In the genomic region with DNA sequence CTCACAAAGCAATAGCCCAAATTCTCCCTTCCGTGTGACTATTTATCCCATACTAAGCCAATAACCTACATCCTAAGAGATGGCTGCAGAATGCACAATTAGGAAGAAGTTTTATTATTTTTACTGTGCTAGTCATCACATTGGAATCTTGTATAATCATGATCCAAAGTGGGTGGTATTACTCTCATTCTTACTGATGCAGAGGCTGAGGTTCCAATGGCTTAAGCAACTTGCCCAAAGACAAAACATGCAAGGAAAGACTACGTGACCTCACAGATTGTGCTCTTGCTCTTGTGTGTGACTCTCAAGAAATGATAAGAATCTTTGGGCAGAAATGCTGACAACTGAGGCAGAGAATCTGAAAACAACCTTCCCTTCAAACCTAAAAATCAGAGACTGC, we compare ENCODE assay signal across 15 cellular contexts.
DNase-seq lines count a peak whose midpoint lies in the region; ATAC-seq, FAIRE-seq and TF ChIP-seq lines count a peak whose summit lies in the region.
"Had no signal": no experiment of that assay in that cellular context is flagged by ENCODE, and none has a peak within 500 bp of the region (broad histone marks: within the 10 kb centered on the region; RNA-seq: fewer than 3 reads in every experiment).

No MANE protein-coding gene starts in this region.

- TF ChIP-seq CTCF in breast epithelium (IDR thresholded peaks at IDR 0.05) (no peak), left lung (IDR thresholded peaks at IDR 0.05) (no peak)

- no peaks in the 10 kb centered on the region for H3K4me1 ChIP-seq in breast epithelium
- no peaks in the 10 kb centered on the region for H3K4me1 ChIP-seq in left lung
- H3K4me1 ChIP-seq: vagina had no signal

- H3K36me3 ChIP-seq in breast epithelium (no peaks in the 10 kb centered on the region), left lung (no peaks in the 10 kb centered on the region)
- H3K36me3 ChIP-seq: neutrophil, vagina, WERI-Rb-1 had no signal

- peak; percentile 34 for ATAC-seq in left lung
- no peak for ATAC-seq in HG03108 (IDR thresholded peaks at IDR 0.05; ENCODE audit: unreplicated experiment)
- ATAC-seq: K562, left ventricle myocardium superior had no signal

- no peak for FAIRE-seq in HTR-8/SVneo (lab: Jason Lieb, UNC)
- FAIRE-seq: K562 had no signal

- no peaks in the 10 kb centered on the region for H3K27me3 ChIP-seq in breast epithelium
- H3K27me3 ChIP-seq in left lung: no peaks in the 10 kb centered on the region
- H3K27me3 ChIP-seq: vagina had no signal

- H3K9me3 ChIP-seq in breast epithelium: no peaks in the 10 kb centered on the region
- peaks cover 0 to 1% of the 10 kb centered on the region in 2 donors for H3K9me3 ChIP-seq in left lung
- H3K9me3 ChIP-seq: neutrophil, vagina had no signal

- no peak overlapping the region for H3K4me3 ChIP-seq in breast epithelium
- H3K4me3 ChIP-seq in left lung: no peak overlapping the region
- H3K4me3 ChIP-seq: K562, vagina had no signal

- H3K27ac ChIP-seq in breast epithelium: peak overlapping the region; percentile 14 to 28
- no peak overlapping the region for H3K27ac ChIP-seq in left lung
- H3K27ac ChIP-seq: neutrophil, vagina, WERI-Rb-1 had no signal

- intact Hi-C loops in breast epithelium (cut with DNase I; ENCODE audit: low total_unique reads): no loop called here
- intact Hi-C loops in left lung (cut with DNase I): no loop called here

- DNase-seq in AG08395 (ENCODE audit: low spot score) (peak; percentile 82), HTR-8/SVneo (ENCODE audit: insufficient read length, low spot score) (peak; percentile 24), breast epithelium (ENCODE audit: low spot score in 2 of 2) (no peak), left lung (no peak), GOT3 (lab: John Stamatoyannopoulos, UW) (no peak), DMS153 (lab: John Stamatoyannopoulos, UW) (no peak), NCI-H2029 treated with DMSO at 0.1 percent for 48 hours (lab: John Stamatoyannopoulos, UW) (no peak)
- DNase-seq: head of caudate nucleus, left ventricle myocardium superior, NCI-H146, WERI-Rb-1 had no signal

- TF ChIP-seq POLR2A in breast epithelium (IDR thresholded peaks at IDR 0.05): no peak

Comparison
In these comparisons a context has a peak if more than half of its experiments do, and no peak if none do; other contexts are left out.
1. DNase-seq: peak in AG08395 (single experiment) and HTR-8/SVneo (single experiment); none in breast epithelium (0 of 2), left lung (0 of 2), GOT3 (single experiment), DMS153 (single experiment) and NCI-H2029 treated with DMSO at 0.1 percent for 48 hours (single experiment).
2. H3K27ac ChIP-seq: peak in breast epithelium (2 of 2); none in left lung (0 of 2).